ENCODE assay signal across 7 cellular contexts in genomic region chr4:109301691-109302365, GRCh38. TPM values are rescaled to one million over a fixed set of nuclear protein-coding genes. Genes with fewer than 3 reads are reported as not detected.
A peak's percentile ranks its signal among the peaks of the same experiment; 100 is the strongest.
DNase-seq lines count a peak whose midpoint lies in the region; ATAC-seq and TF ChIP-seq lines count a peak whose summit lies in the region.

No MANE protein-coding gene starts in this region.

- H3K27ac ChIP-seq in HUES64 (ENCODE audit: low read depth, low read length): no peak overlapping the region
- H3K27ac ChIP-seq in ascending aorta: no peak overlapping the region

- H3K9ac ChIP-seq in HUES64 (ENCODE audit: low read depth, low read length): peak overlapping the region; percentile 46

- no peak for DNase-seq in ascending aorta (ENCODE audit: low spot score in 2 of 2)
- DNase-seq in iPS-NIHi11 (ENCODE audit: low spot score): peak; percentile 12
- peak; percentile 5 for DNase-seq in stimulated activated naive CD8-positive, alpha-beta T cell treated with anti-CD3 and anti-CD28 coated beads, Interleukin-15, Interleukin-2, amounts not matched to agents 100 U/mL and 50 U/mL, for 24 hours
- DNase-seq in ureter (ENCODE audit: low spot score): no peak
- DNase-seq in NCI-H2171 treated with DMSO at 0.1 percent for 48 hours (lab: John Stamatoyannopoulos, UW): no peak

- H3K4me3 ChIP-seq in HUES64 (ENCODE audit: low read length) (peak overlapping the region; percentile 59), ascending aorta (peak overlapping the region; percentile 67 to 68)

- no peak for ATAC-seq in stimulated activated naive CD8-positive, alpha-beta T cell treated with anti-CD3 and anti-CD28 coated beads, Interleukin-15, Interleukin-2, amounts not matched to agents 100 U/mL and 50 U/mL, for 24 hours
- no peak for ATAC-seq in HG03342 (IDR thresholded peaks at IDR 0.05; ENCODE audit: unreplicated experiment)

- TF ChIP-seq CTCF in ascending aorta (IDR thresholded peaks at IDR 0.05): no peak

- H3K4me1 ChIP-seq in HUES64 (ENCODE audit: insufficient read depth, low read length) (peaks cover 8% of the 10 kb centered on the region), ascending aorta (peaks cover 0 to 8% of the 10 kb centered on the region in 2 donors)

- no peaks in the 10 kb centered on the region for H3K36me3 ChIP-seq in HUES64 (ENCODE audit: insufficient read depth, low read length)
- H3K36me3 ChIP-seq in ascending aorta: no peaks in the 10 kb centered on the region

- intact Hi-C loops in ascending aorta (cut with DNase I): loop anchor here (2.0 to 10.0 kb wide), 2 partner anchors 37 to 467 kb away; no protein-coding TSS in a partner anchor

- peaks cover 51% of the 10 kb centered on the region for H3K27me3 ChIP-seq in HUES64 (ENCODE audit: insufficient read depth, low read length)
- no peaks in the 10 kb centered on the region for H3K27me3 ChIP-seq in ascending aorta

- H3K9me3 ChIP-seq in HUES64 (ENCODE audit: insufficient read depth, low read depth, low read length) (no peaks in the 10 kb centered on the region), ascending aorta (no peaks in the 10 kb centered on the region)

- 13% methylated on average over 40 of the region's 40 CpGs for WGBS in HUES64

RNA-seq across cellular contexts. Expression of gene COL25A1, which starts 0.6 kb away (rescaled TPM):
- 2.6 TPM for polyA plus RNA-seq in HUES64 (2013, experiment 1 of 2)
- polyA plus RNA-seq in HUES64 (2013, experiment 2 of 2): 4.6 TPM
- total RNA-seq in ascending aorta (5.6 TPM), ureter (3.4 TPM)

Comparison
In these comparisons a context has a peak if more than half of its experiments do, and no peak if none do; other contexts are left out.
1. DNase-seq: peak in iPS-NIHi11 (single experiment) and stimulated activated naive CD8-positive, alpha-beta T cell treated with anti-CD3 and anti-CD28 coated beads, Interleukin-15, Interleukin-2, amounts not matched to agents 100 U/mL and 50 U/mL, for 24 hours (single experiment); none in ascending aorta (0 of 2), ureter (single experiment) and NCI-H2171 treated with DMSO at 0.1 percent for 48 hours (single experiment).